ENCODE assay signal across 11 cellular contexts in genomic region chr1:44500181-44501021, GRCh38.
DNase-seq lines count a peak whose midpoint lies in the region; ATAC-seq and TF ChIP-seq lines count a peak whose summit lies in the region.
"Had no signal": no experiment of that assay in that cellular context is flagged by ENCODE, and none has a peak within 500 bp of the region (broad histone marks: within the 10 kb centered on the region; RNA-seq: fewer than 3 reads in every experiment).

No MANE protein-coding gene starts in this region.

- no peak overlapping the region for H3K9ac ChIP-seq in endodermal cell (ENCODE audit: extremely low read depth, low read length, poor library complexity, severe bottlenecking)

- H3K4me3 Mint-ChIP-seq in endodermal cell = no peak overlapping the region
- H3K4me3 Mint-ChIP-seq in CD14-positive monocyte = no peak overlapping the region
- no peak overlapping the region for H3K4me3 Mint-ChIP-seq in effector memory CD8-positive, alpha-beta T cell

- peak overlapping the region; percentile 52 for H3K27ac ChIP-seq in endodermal cell (ENCODE audit: low read depth, low read length)
- H3K27ac ChIP-seq in lower lobe of right lung = no peak overlapping the region
- H3K27ac ChIP-seq: skin epidermis had no signal

- H3K4me3 ChIP-seq in endodermal cell (ENCODE audit: low read length) (no peak overlapping the region), lower lobe of right lung (no peak overlapping the region)
- H3K4me3 ChIP-seq: skin epidermis had no signal

- WGBS in endodermal cell (ENCODE audit: insufficient coverage in 1 of 2, insufficient read length in 1 of 2), 2 experiments = 23 to 34% methylated on average over 4 to 17 of the region's 17 CpGs

- peaks cover 38% of the 10 kb centered on the region for H3K27me3 ChIP-seq in endodermal cell (ENCODE audit: control insufficient read depth, insufficient read depth, low read length, poor library complexity, severe bottlenecking)
- peaks cover 7% of the 10 kb centered on the region for H3K27me3 ChIP-seq in lower lobe of right lung (ENCODE audit: low read depth)

- ATAC-seq in lower lobe of right lung = peak; percentile 43 to 65
- no peak for ATAC-seq in effector memory CD8-positive, alpha-beta T cell (replicated peaks)

- TF ChIP-seq CTCF in endodermal cell (conservative IDR thresholded peaks at IDR 0.05) (peak; percentile 68), lower lobe of right lung (IDR thresholded peaks at IDR 0.05) (peak; percentile 22), CD14-positive monocyte (IDR thresholded peaks at IDR 0.05) (no peak)

- H3K27ac Mint-ChIP-seq in endodermal cell (no peak overlapping the region), CD14-positive monocyte (no peak overlapping the region)
- H3K27ac Mint-ChIP-seq in effector memory CD8-positive, alpha-beta T cell = no peak overlapping the region

- no peaks in the 10 kb centered on the region for H3K36me3 Mint-ChIP-seq in endodermal cell (ENCODE audit: low read depth)
- no peaks in the 10 kb centered on the region for H3K36me3 Mint-ChIP-seq in CD14-positive monocyte
- no peaks in the 10 kb centered on the region for H3K36me3 Mint-ChIP-seq in effector memory CD8-positive, alpha-beta T cell (ENCODE audit: insufficient read depth)
- H3K36me3 Mint-ChIP-seq: brain had no signal

- peaks cover 12% of the 10 kb centered on the region for H3K4me1 Mint-ChIP-seq in endodermal cell
- H3K4me1 Mint-ChIP-seq in CD14-positive monocyte = peaks cover 10% of the 10 kb centered on the region
- no peaks in the 10 kb centered on the region for H3K4me1 Mint-ChIP-seq in effector memory CD8-positive, alpha-beta T cell (ENCODE audit: low read depth in 2 of 2)

- intact Hi-C loops in lower lobe of right lung (cut with DNase I) (no loop called here), CD14-positive monocyte (cut with micrococcal nuclease) (no loop called here)

- H3K4me1 ChIP-seq in endodermal cell (ENCODE audit: control insufficient read depth, insufficient read depth, low read length) (peaks cover 7% of the 10 kb centered on the region), lower lobe of right lung (no peaks in the 10 kb centered on the region)
- H3K4me1 ChIP-seq: Caco-2 had no signal

- DNase-seq in AG08395 (ENCODE audit: low spot score) = peak; percentile 28
- peak; percentile 42 for DNase-seq in NCI-H146 treated with DMSO at 0.1 percent for 48 hours (lab: John Stamatoyannopoulos, UW; ENCODE audit: unreplicated experiment)
- DNase-seq in endodermal cell = peak; percentile 84
- no peak for DNase-seq in lower lobe of right lung
- no peak for DNase-seq in activated T-cell treated with anti-CD3 and anti-CD28 coated beads, Interleukin-2, amount 50 U/mL, for 1 hour
- DNase-seq in stimulated activated naive CD4-positive, alpha-beta T cell (lab: John Stamatoyannopoulos, UW) = no peak
- DNase-seq in CD14-positive monocyte (ENCODE audit: low spot score) = no peak
- no peak for DNase-seq in effector memory CD8-positive, alpha-beta T cell

- H3K9me3 ChIP-seq in endodermal cell (ENCODE audit: control insufficient read depth, low read length) (no peaks in the 10 kb centered on the region), lower lobe of right lung (no peaks in the 10 kb centered on the region)
- H3K9me3 ChIP-seq: Caco-2 had no signal

- H3K36me3 ChIP-seq in endodermal cell (ENCODE audit: control insufficient read depth, insufficient read depth, low read length) (no peaks in the 10 kb centered on the region), lower lobe of right lung (no peaks in the 10 kb centered on the region)

- H3K9me3 Mint-ChIP-seq in endodermal cell (no peaks in the 10 kb centered on the region), CD14-positive monocyte (no peaks in the 10 kb centered on the region)
- no peaks in the 10 kb centered on the region for H3K9me3 Mint-ChIP-seq in effector memory CD8-positive, alpha-beta T cell
- H3K9me3 Mint-ChIP-seq: brain had no signal

- peaks cover 24% of the 10 kb centered on the region for H3K27me3 Mint-ChIP-seq in endodermal cell (ENCODE audit: insufficient read depth)
- peaks cover 0 to 5% (median 3%) of the 10 kb centered on the region in 3 donors for H3K27me3 Mint-ChIP-seq in CD14-positive monocyte (ENCODE audit: low read depth in 3 of 3)
- H3K27me3 Mint-ChIP-seq in effector memory CD8-positive, alpha-beta T cell = peaks cover 10 to 12% of the 10 kb centered on the region in 2 donors
- H3K27me3 Mint-ChIP-seq: brain had no signal

Comparison
In these comparisons a context has a peak if more than half of its experiments do, and no peak if none do; other contexts are left out.
1. DNase-seq: peak in AG08395 (single experiment), NCI-H146 treated with DMSO at 0.1 percent for 48 hours (single experiment) and endodermal cell (single experiment); none in lower lobe of right lung (single experiment), activated T-cell treated with anti-CD3 and anti-CD28 coated beads, Interleukin-2, amount 50 U/mL, for 1 hour (single experiment), stimulated activated naive CD4-positive, alpha-beta T cell (0 of 6), CD14-positive monocyte (single experiment) and effector memory CD8-positive, alpha-beta T cell (0 of 3).